15 cellular contexts compared by ENCODE assay signal in genomic region chr20:48740269-48740603, GRCh38.
DNase-seq lines count a peak whose midpoint lies in the region; ATAC-seq and TF ChIP-seq lines count a peak whose summit lies in the region.
"Had no signal": no experiment of that assay in that cellular context is flagged by ENCODE, and none has a peak within 500 bp of the region (broad histone marks: within the 10 kb centered on the region; RNA-seq: fewer than 3 reads in every experiment).

No MANE protein-coding gene starts in this region.

- no peaks in the 10 kb centered on the region for H3K4me1 ChIP-seq in ovary (ENCODE audit: insufficient read depth)

- H3K4me3 ChIP-seq in ovary: no peak overlapping the region
- H3K4me3 ChIP-seq: ascending aorta, smooth muscle cell had no signal

- TF ChIP-seq CTCF in ovary (IDR thresholded peaks at IDR 0.05): no peak

- peak overlapping the region; percentile 95 for H3K27ac Mint-ChIP-seq in activated T-helper 1 cell treated with anti-CD3 and anti-CD28 coated beads, Interleukin-12 subunit alpha, Interleukin-12 subunit beta, Interleukin-2, Interleukin-4 antibody, amounts not matched to agents 30 ng/mL and 10 ng/mL and 1 ng/mL, durations not matched to agents 14 hours and 24 hours and 36 hours
- H3K27ac Mint-ChIP-seq in natural killer cell treated with Interleukin-12 subunit alpha and Interleukin-12 subunit beta and Interleukin-15 and Interleukin-18, amount 100 ng/mL, for 72 hours: peak overlapping the region; percentile 87 to 90
- H3K27ac Mint-ChIP-seq: HFFc6 had no signal

- H3K27ac ChIP-seq in ovary: no peak overlapping the region

- H3K36me3 ChIP-seq in ovary: no peaks in the 10 kb centered on the region

- peaks cover 66% of the 10 kb centered on the region for H3K4me1 Mint-ChIP-seq in activated T-helper 1 cell treated with anti-CD3 and anti-CD28 coated beads, Interleukin-12 subunit alpha, Interleukin-12 subunit beta, Interleukin-2, Interleukin-4 antibody, amounts not matched to agents 30 ng/mL and 10 ng/mL and 1 ng/mL, durations not matched to agents 14 hours and 24 hours and 36 hours (ENCODE audit: low read depth)
- H3K4me1 Mint-ChIP-seq in natural killer cell treated with Interleukin-12 subunit alpha and Interleukin-12 subunit beta and Interleukin-15 and Interleukin-18, amount 100 ng/mL, for 72 hours (ENCODE audit: low read depth in 2 of 2): peaks cover 66 to 70% of the 10 kb centered on the region in 2 donors

- peaks cover 50% of the 10 kb centered on the region for H3K36me3 Mint-ChIP-seq in activated T-helper 1 cell treated with anti-CD3 and anti-CD28 coated beads, Interleukin-12 subunit alpha, Interleukin-12 subunit beta, Interleukin-2, Interleukin-4 antibody, amounts not matched to agents 30 ng/mL and 10 ng/mL and 1 ng/mL, durations not matched to agents 14 hours and 24 hours and 36 hours (ENCODE audit: low read depth)
- H3K36me3 Mint-ChIP-seq in natural killer cell treated with Interleukin-12 subunit alpha and Interleukin-12 subunit beta and Interleukin-15 and Interleukin-18, amount 100 ng/mL, for 72 hours: peaks cover 20% of the 10 kb centered on the region

- TF ChIP-seq POLR2A in ovary (IDR thresholded peaks at IDR 0.05): no peak

- intact Hi-C loops in activated T-helper 1 cell treated with anti-CD3 and anti-CD28 coated beads, Interleukin-12 subunit alpha, Interleukin-12 subunit beta, Interleukin-2, Interleukin-4 antibody, amounts not matched to agents 30 ng/mL and 10 ng/mL and 1 ng/mL, durations not matched to agents 14 hours and 24 hours and 36 hours (cut with micrococcal nuclease): no loop called here
- intact Hi-C loops in ovary (cut with DNase I): no loop called here

- peak; percentile 3 for ATAC-seq in HG03439 (IDR thresholded peaks at IDR 0.05; ENCODE audit: unreplicated experiment)
- ATAC-seq in natural killer cell treated with Interleukin-12 subunit alpha and Interleukin-12 subunit beta and Interleukin-15 and Interleukin-18, amount 100 ng/mL, for 72 hours: no peak
- ATAC-seq: esophagus mucosa had no signal

- DNase-seq in NCI-H2107 treated with DMSO at 0.1 percent for 48 hours (lab: John Stamatoyannopoulos, UW; ENCODE audit: unreplicated experiment) (peak; percentile 46), NCI-H2107 (lab: John Stamatoyannopoulos, UW) (no peak), ovary (no peak), germinal center (ENCODE audit: low spot score) (no peak), cerebellar nuclear complex (lab: John Stamatoyannopoulos, UW) (no peak)
- no peak for DNase-seq in activated T-helper 1 cell treated with anti-CD3 and anti-CD28 coated beads, Interleukin-12 subunit alpha, Interleukin-12 subunit beta, Interleukin-2, Interleukin-4 antibody, amounts not matched to agents 30 ng/mL and 10 ng/mL and 1 ng/mL, durations not matched to agents 14 hours and 24 hours and 36 hours (ENCODE audit: low spot score)
- DNase-seq in natural killer cell treated with Interleukin-12 subunit alpha and Interleukin-12 subunit beta and Interleukin-15 and Interleukin-18, amount 100 ng/mL, for 72 hours (ENCODE audit: low spot score): peak; percentile 26
- DNase-seq: cortex of kidney, HFFc6, NCI-H1417 treated with DMSO at 0.1 percent for 48 hours, NCI-H748 treated with DMSO at 0.1 percent for 48 hours had no signal

- no peak for TF ChIP-seq EP300 in ovary (IDR thresholded peaks at IDR 0.05)

- no peaks in the 10 kb centered on the region for H3K9me3 Mint-ChIP-seq in activated T-helper 1 cell treated with anti-CD3 and anti-CD28 coated beads, Interleukin-12 subunit alpha, Interleukin-12 subunit beta, Interleukin-2, Interleukin-4 antibody, amounts not matched to agents 30 ng/mL and 10 ng/mL and 1 ng/mL, durations not matched to agents 14 hours and 24 hours and 36 hours
- H3K9me3 Mint-ChIP-seq in natural killer cell treated with Interleukin-12 subunit alpha and Interleukin-12 subunit beta and Interleukin-15 and Interleukin-18, amount 100 ng/mL, for 72 hours: no peaks in the 10 kb centered on the region
- H3K9me3 Mint-ChIP-seq: HFFc6 had no signal

- no peaks in the 10 kb centered on the region for H3K27me3 ChIP-seq in ovary
- H3K27me3 ChIP-seq: ascending aorta had no signal

- H3K9me3 ChIP-seq in ovary: no peaks in the 10 kb centered on the region
- H3K9me3 ChIP-seq: ascending aorta had no signal

- 84 to 94% (median 92%) methylated on average over 2 of the region's 2 CpGs for WGBS in ovary, 3 donors

- H3K4me3 Mint-ChIP-seq in activated T-helper 1 cell treated with anti-CD3 and anti-CD28 coated beads, Interleukin-12 subunit alpha, Interleukin-12 subunit beta, Interleukin-2, Interleukin-4 antibody, amounts not matched to agents 30 ng/mL and 10 ng/mL and 1 ng/mL, durations not matched to agents 14 hours and 24 hours and 36 hours: peak overlapping the region; percentile 28
- peak overlapping the region; percentile 76 for H3K4me3 Mint-ChIP-seq in natural killer cell treated with Interleukin-12 subunit alpha and Interleukin-12 subunit beta and Interleukin-15 and Interleukin-18, amount 100 ng/mL, for 72 hours
- H3K4me3 Mint-ChIP-seq: HFFc6 had no signal

- H3K27me3 Mint-ChIP-seq in activated T-helper 1 cell treated with anti-CD3 and anti-CD28 coated beads, Interleukin-12 subunit alpha, Interleukin-12 subunit beta, Interleukin-2, Interleukin-4 antibody, amounts not matched to agents 30 ng/mL and 10 ng/mL and 1 ng/mL, durations not matched to agents 14 hours and 24 hours and 36 hours (ENCODE audit: insufficient read depth): no peaks in the 10 kb centered on the region
- no peaks in the 10 kb centered on the region for H3K27me3 Mint-ChIP-seq in natural killer cell treated with Interleukin-12 subunit alpha and Interleukin-12 subunit beta and Interleukin-15 and Interleukin-18, amount 100 ng/mL, for 72 hours

Comparison
In these comparisons a context has a peak if more than half of its experiments do, and no peak if none do; other contexts are left out.
1. DNase-seq: peak in NCI-H2107 treated with DMSO at 0.1 percent for 48 hours (single experiment) and natural killer cell treated with Interleukin-12 subunit alpha and Interleukin-12 subunit beta and Interleukin-15 and Interleukin-18, amount 100 ng/mL, for 72 hours (single experiment); none in NCI-H2107 (single experiment), activated T-helper 1 cell treated with anti-CD3 and anti-CD28 coated beads, Interleukin-12 subunit alpha, Interleukin-12 subunit beta, Interleukin-2, Interleukin-4 antibody, amounts not matched to agents 30 ng/mL and 10 ng/mL and 1 ng/mL, durations not matched to agents 14 hours and 24 hours and 36 hours (single experiment), ovary (0 of 5), germinal center (single experiment) and cerebellar nuclear complex (0 of 2).